7 cellular contexts compared by ENCODE assay signal in genomic region chr14:75514673-75515630, GRCh38. TPM values are rescaled to one million over a fixed set of nuclear protein-coding genes. Genes with fewer than 3 reads are reported as not detected.
DNase-seq lines count a peak whose midpoint lies in the region; ATAC-seq and TF ChIP-seq lines count a peak whose summit lies in the region.

No MANE protein-coding gene starts in this region.

- peaks cover 35% of the 10 kb centered on the region for H3K4me1 Mint-ChIP-seq in dendritic cell treated with granulocyte-macrophage colony-stimulating factor and Interleukin-4, amounts not matched to agents 40 ng/mL and 50 ng/mL, for 4 days (ENCODE audit: low read depth)
- H3K4me1 Mint-ChIP-seq in natural killer cell: peaks cover 23 to 25% of the 10 kb centered on the region in 2 donors

- ATAC-seq in GM18867 (IDR thresholded peaks at IDR 0.05; ENCODE audit: unreplicated experiment): peak; percentile 51
- ATAC-seq in HG02852 (IDR thresholded peaks at IDR 0.05; ENCODE audit: unreplicated experiment): peak; percentile 44
- ATAC-seq in natural killer cell: peak; percentile 80 to 90 (median 83)

- no peaks in the 10 kb centered on the region for H3K27me3 Mint-ChIP-seq in dendritic cell treated with granulocyte-macrophage colony-stimulating factor and Interleukin-4, amounts not matched to agents 40 ng/mL and 50 ng/mL, for 4 days
- no peaks in the 10 kb centered on the region for H3K27me3 Mint-ChIP-seq in natural killer cell (ENCODE audit: low read depth in 2 of 2)

- DNase-seq in T-helper 1 cell: peak in 4 of 5 donors; percentile 23 to 75 (median 29)
- DNase-seq in natural killer cell: peak; percentile 53
- no peak for DNase-seq in NCI-H187 (lab: John Stamatoyannopoulos, UW)
- no peak for DNase-seq in OCI-M1 (lab: John Stamatoyannopoulos, UW)

- intact Hi-C loops in dendritic cell treated with granulocyte-macrophage colony-stimulating factor and Interleukin-4, amounts not matched to agents 40 ng/mL and 50 ng/mL, for 4 days (cut with micrococcal nuclease): no loop called here
- intact Hi-C loops in natural killer cell (cut with micrococcal nuclease): no loop called here

- TF ChIP-seq CTCF in natural killer cell (IDR thresholded peaks at IDR 0.05): no peak

- H3K9me3 Mint-ChIP-seq in dendritic cell treated with granulocyte-macrophage colony-stimulating factor and Interleukin-4, amounts not matched to agents 40 ng/mL and 50 ng/mL, for 4 days: peaks cover 16% of the 10 kb centered on the region
- peaks cover 0 to 3% of the 10 kb centered on the region in 2 donors for H3K9me3 Mint-ChIP-seq in natural killer cell

- H3K27ac Mint-ChIP-seq in dendritic cell treated with granulocyte-macrophage colony-stimulating factor and Interleukin-4, amounts not matched to agents 40 ng/mL and 50 ng/mL, for 4 days: peak overlapping the region; percentile 81
- H3K27ac Mint-ChIP-seq in natural killer cell: peak overlapping the region; percentile 92 to 93

- peak overlapping the region; percentile 77 for H3K4me3 Mint-ChIP-seq in dendritic cell treated with granulocyte-macrophage colony-stimulating factor and Interleukin-4, amounts not matched to agents 40 ng/mL and 50 ng/mL, for 4 days
- peak overlapping the region; percentile 96 for H3K4me3 Mint-ChIP-seq in natural killer cell

- H3K36me3 Mint-ChIP-seq in dendritic cell treated with granulocyte-macrophage colony-stimulating factor and Interleukin-4, amounts not matched to agents 40 ng/mL and 50 ng/mL, for 4 days (ENCODE audit: low read depth): no peaks in the 10 kb centered on the region
- peaks cover 5% of the 10 kb centered on the region for H3K36me3 Mint-ChIP-seq in natural killer cell

RNA-seq across cellular contexts. Expression of gene BATF, which starts 7.3 kb away (rescaled TPM):
- total RNA-seq in natural killer cell: 10 to 100 TPM; 12.6 to 32.5 (median 21.4) TPM

Comparison
In these comparisons a context has a peak if more than half of its experiments do, and no peak if none do; other contexts are left out.
1. DNase-seq: peak in T-helper 1 cell (4 of 5) and natural killer cell (single experiment); none in NCI-H187 (0 of 2) and OCI-M1 (single experiment).
2. Peak in every context shown above with its lines, with median percentiles within 50 percentile points of each other: ATAC-seq.